In genomic region chr18:31992836-31993575, GRCh38 we compare ENCODE assay signal across 25 cellular contexts. TPM values are rescaled to one million over a fixed set of nuclear protein-coding genes. Genes with fewer than 3 reads are reported as not detected.
DNase-seq lines count a peak whose midpoint lies in the region; ATAC-seq, FAIRE-seq and TF ChIP-seq lines count a peak whose summit lies in the region.
"Had no signal": no experiment of that assay in that cellular context is flagged by ENCODE, and none has a peak within 500 bp of the region (broad histone marks: within the 10 kb centered on the region; RNA-seq: fewer than 3 reads in every experiment).

No MANE protein-coding gene starts in this region.

- H4K91ac ChIP-seq in H1 (replicated peaks; ENCODE audit: insufficient read length, low read length) (no peak overlapping the region), trophoblast cell (ENCODE audit: low read depth, low read length) (no peak overlapping the region)

- H3K4ac ChIP-seq in H1 (replicated peaks; ENCODE audit: insufficient read length, low read depth, low read length) (no peak overlapping the region), trophoblast cell (ENCODE audit: low read depth, low read length) (no peak overlapping the region)

- intact Hi-C loops in right cardiac atrium (cut with DNase I): no loop called here

- no peak overlapping the region for H3K56ac ChIP-seq in H1 (replicated peaks; ENCODE audit: insufficient read length, low read depth, low read length)

- TF ChIP-seq EP300 in H1 (IDR thresholded peaks at IDR 0.05; ENCODE audit: borderline replicate concordance in 1 of 2, low read depth in 2 of 2, low read length in 2 of 2): no peak

- H3K4me2 ChIP-seq in H1 (ENCODE audit: insufficient read depth in 1 of 2, low read depth in 2 of 2, low read length in 2 of 2): no peak overlapping the region
- peak overlapping the region; percentile 24 for H3K4me2 ChIP-seq in trophoblast cell (ENCODE audit: low read length)

- H3K23ac ChIP-seq in H1 (ENCODE audit: insufficient read length) (no peak overlapping the region), trophoblast cell (ENCODE audit: low read length) (no peak overlapping the region)

- H2BK20ac ChIP-seq in H1 (ENCODE audit: low read length): peak overlapping the region; percentile 90; the same call in 1 of the 2 replicates

- H3K79me1 ChIP-seq in H1 (ENCODE audit: low read depth, low read length): no peaks in the 10 kb centered on the region
- peaks cover 1% of the 10 kb centered on the region for H3K79me1 ChIP-seq in trophoblast cell (ENCODE audit: low read length)

- H3K79me2 ChIP-seq in H1 (ENCODE audit: control insufficient read depth in 1 of 2, insufficient read depth in 2 of 2, low read length in 2 of 2): no peaks in the 10 kb centered on the region
- no peaks in the 10 kb centered on the region for H3K79me2 ChIP-seq in trophoblast cell (ENCODE audit: control insufficient read depth, insufficient read depth, low read length, poor library complexity)
- H3K79me2 ChIP-seq: parathyroid adenoma had no signal

- no peak overlapping the region for H4K12ac ChIP-seq in trophoblast cell (ENCODE audit: low read depth, low read length)

- POLR2A ChIA-PET in H1 (lab: Charles Lee; ENCODE audit: partially characterized antibody): no interaction called here

- no peaks in the 10 kb centered on the region for H3K36me3 Mint-ChIP-seq in stimulated activated memory B cell treated with anti-CD40 and anti-IgM and Interleukin-4, amounts not matched to agents 10 μg/mL and 1 μg/mL and 100 μg/mL, for 72 hours
- H3K36me3 Mint-ChIP-seq: activated CD4-positive, alpha-beta memory T cell treated with anti-CD3 and anti-CD28 coated beads for 36 hours; natural killer cell treated with Interleukin-12 subunit alpha and Interleukin-12 subunit beta and Interleukin-15 and Interleukin-18, amount 100 ng/mL, for 72 hours had no signal

- 71% methylated on average over 11 of the region's 11 CpGs; no CpG with 5 or more reads in 1 of the 2 experiments for WGBS in H1 (ENCODE audit: extremely low coverage in 1 of 2, insufficient coverage in 1 of 2, insufficient read length in 1 of 2, insufficient replicate concordance in 2 of 2, low coverage in 1 of 2, low lambda C conversion rate in 2 of 2, missing lambda C conversion rate in 1 of 2), 2 experiments
- 28% methylated on average over 11 of the region's 11 CpGs for WGBS in right cardiac atrium
- WGBS in trophoblast cell (ENCODE audit: extremely low coverage, insufficient coverage, insufficient read length): no CpG with 5 or more reads among the region's 11 CpGs

- H3K18ac ChIP-seq in H1 (ENCODE audit: extremely low read depth, low read length): no peak overlapping the region; the same call in 1 of the 2 replicates
- H3K18ac ChIP-seq in trophoblast cell (ENCODE audit: low read length): no peak overlapping the region

- no peak for FAIRE-seq in H1 (lab: Jason Lieb, UNC)
- FAIRE-seq: frontal cortex, urothelium cell line had no signal

- H4K5ac ChIP-seq in H1 (ENCODE audit: insufficient read length, low read depth, low read length): no peak overlapping the region

- peaks cover 7% of the 10 kb centered on the region for H3K4me1 Mint-ChIP-seq in stimulated activated memory B cell treated with anti-CD40 and anti-IgM and Interleukin-4, amounts not matched to agents 10 μg/mL and 1 μg/mL and 100 μg/mL, for 72 hours

- no peak overlapping the region for H2BK15ac ChIP-seq in H1 (ENCODE audit: low read length)

- H3K14ac ChIP-seq in H1 (ENCODE audit: insufficient read length) (no peak overlapping the region), trophoblast cell (ENCODE audit: low read length) (no peak overlapping the region)

- H2BK12ac ChIP-seq in H1 (ENCODE audit: low read depth, low read length) (0 out of 2 replicates have a peak overlapping the region, but pooled peaks have one; percentile 79), trophoblast cell (ENCODE audit: low read length) (no peak overlapping the region)

- H2AK5ac ChIP-seq in H1 (ENCODE audit: low read depth, low read length): 0 out of 2 replicates have a peak overlapping the region, but pooled peaks have one; percentile 39
- H2AK5ac ChIP-seq in trophoblast cell (ENCODE audit: low read length): no peak overlapping the region

- H4K8ac ChIP-seq in H1 (ENCODE audit: extremely low read depth, insufficient read depth, low read length): no peak overlapping the region
- no peak overlapping the region for H4K8ac ChIP-seq in trophoblast cell (ENCODE audit: low read depth, low read length)

- DNase-seq in H7 (peak; percentile 27), H1 (ENCODE audit: low read depth in 1 of 2, low spot score in 2 of 2) (peak; percentile 15 to 47), right cardiac atrium (no peak), trophoblast cell (peak; percentile 39 to 68), 8988T (no peak), WERI-Rb-1 (no peak), cerebellar cortex (ENCODE audit: low spot score) (no peak)
- DNase-seq: activated CD4-positive, alpha-beta memory T cell treated with anti-CD3 and anti-CD28 coated beads for 36 hours; activated CD4-positive, CD25-positive, alpha-beta regulatory T cell; activated gamma-delta T cell treated with Interleukin-2 at 50 U/mL for 16 hours; activated T-cell treated with anti-CD3 and anti-CD28 coated beads for 4 hours; CD4-positive, alpha-beta T cell; cerebellar nuclear complex; erythroblast; Karpas-422; left colon; NCI-H187; NCI-H526 treated with DMSO at 0.1 percent for 48 hours; sigmoid colon; T1000 had no signal

- no peak overlapping the region; a peak in 1 of 7 replicates for H3K9ac ChIP-seq in H1 (replicated peaks in 1 of 4; ENCODE audit: extremely low read depth in 1 of 4, low read depth in 3 of 4, low read length in 3 of 4)
- H3K9ac ChIP-seq in trophoblast cell (ENCODE audit: low read length): no peak overlapping the region
- H3K9ac ChIP-seq: parathyroid adenoma had no signal

- peak overlapping the region; percentile 11 for H2AFZ ChIP-seq in H1 (ENCODE audit: low read length)
- no peak overlapping the region for H2AFZ ChIP-seq in trophoblast cell (ENCODE audit: insufficient read depth, low read length, poor library complexity)
- H2AFZ ChIP-seq: parathyroid adenoma had no signal

- H3K27me3 Mint-ChIP-seq in stimulated activated memory B cell treated with anti-CD40 and anti-IgM and Interleukin-4, amounts not matched to agents 10 μg/mL and 1 μg/mL and 100 μg/mL, for 72 hours: no peaks in the 10 kb centered on the region
- H3K27me3 Mint-ChIP-seq: activated CD4-positive, alpha-beta memory T cell treated with anti-CD3 and anti-CD28 coated beads for 36 hours; CD4-positive, alpha-beta T cell; natural killer cell treated with Interleukin-12 subunit alpha and Interleukin-12 subunit beta and Interleukin-15 and Interleukin-18, amount 100 ng/mL, for 72 hours had no signal

- H2BK5ac ChIP-seq in H1 (ENCODE audit: low read depth, low read length) (0 out of 2 replicates have a peak overlapping the region, but pooled peaks have one; percentile 26), trophoblast cell (ENCODE audit: low read depth, low read length, poor library complexity) (no peak overlapping the region)

- H3K4me1 ChIP-seq in H1 (replicated peaks in 1 of 4; ENCODE audit: control insufficient read depth in 3 of 4, insufficient read depth in 4 of 4, low read length in 3 of 4): peaks cover 0 to 4% (median 2%) of the 10 kb centered on the region in 4 experiments; a peak in 2 of 7 replicates
- H3K4me1 ChIP-seq in right cardiac atrium (ENCODE audit: control insufficient read depth, insufficient read depth, low read length): peaks cover 8% of the 10 kb centered on the region
- peaks cover 8 to 14% of the 10 kb centered on the region in 2 experiments for H3K4me1 ChIP-seq in trophoblast cell (ENCODE audit: control insufficient read depth in 1 of 2, insufficient read depth in 2 of 2, low read length in 2 of 2)
- H3K4me1 ChIP-seq: parathyroid adenoma had no signal

- no peak for TF ChIP-seq POLR2A in H1 (IDR thresholded peaks at IDR 0.05; ENCODE audit: control extremely low read depth in 1 of 2, low read depth in 2 of 2, low read length in 2 of 2)

- TF ChIP-seq CTCF in H1 (IDR thresholded peaks at IDR 0.05; ENCODE audit: control extremely low read depth in 1 of 3, insufficient read depth in 1 of 3, low read depth in 1 of 3, low read length in 3 of 3): no peak
- TF ChIP-seq CTCF in WERI-Rb-1 (IDR thresholded peaks at IDR 0.05; ENCODE audit: low read depth, low read length): no peak

- CTCF ChIA-PET in H1 (lab: Charles Lee; ENCODE audit: partially characterized antibody): interaction anchor here (0.6 to 1.7 kb wide), 2 partner anchors 16 to 77 kb away, joined by 4 to 5 read pairs; no protein-coding TSS in a partner anchor

- H3K4me3 ChIP-seq in H7 (ENCODE audit: insufficient read depth, low read depth, low read length): no peak overlapping the region
- H3K4me3 ChIP-seq in H1 (ENCODE audit: extremely low read depth in 1 of 4, insufficient read depth in 2 of 4, low read depth in 3 of 4, low read length in 4 of 4): no peak overlapping the region
- H3K4me3 ChIP-seq in right cardiac atrium (ENCODE audit: low read length): no peak overlapping the region
- H3K4me3 ChIP-seq in trophoblast cell (ENCODE audit: low read depth, low read length): peak overlapping the region; percentile 10
- no peak overlapping the region for H3K4me3 ChIP-seq in WERI-Rb-1 (ENCODE audit: low read depth, low read length)
- H3K4me3 ChIP-seq: sigmoid colon had no signal

- no peak overlapping the region for H3K4me3 Mint-ChIP-seq in stimulated activated memory B cell treated with anti-CD40 and anti-IgM and Interleukin-4, amounts not matched to agents 10 μg/mL and 1 μg/mL and 100 μg/mL, for 72 hours
- H3K4me3 Mint-ChIP-seq: activated CD4-positive, alpha-beta memory T cell treated with anti-CD3 and anti-CD28 coated beads for 36 hours; CD4-positive, alpha-beta T cell; natural killer cell treated with Interleukin-12 subunit alpha and Interleukin-12 subunit beta and Interleukin-15 and Interleukin-18, amount 100 ng/mL, for 72 hours had no signal

- TF ChIP-seq RAD21 in H1 (IDR thresholded peaks at IDR 0.05 in 1 of 2, conservative IDR thresholded peaks at IDR 0.05 in 1 of 2; ENCODE audit: low read depth in 2 of 2, low read length in 2 of 2): no peak

- no peaks in the 10 kb centered on the region for H3K27me3 ChIP-seq in H7 (ENCODE audit: control insufficient read depth, insufficient read depth, low read length)
- no peaks in the 10 kb centered on the region for H3K27me3 ChIP-seq in H1 (replicated peaks in 1 of 4; ENCODE audit: control insufficient read depth in 3 of 4, extremely low read depth in 1 of 4, insufficient read depth in 3 of 4, low read length in 3 of 4)
- no peaks in the 10 kb centered on the region for H3K27me3 ChIP-seq in right cardiac atrium (ENCODE audit: control insufficient read depth, insufficient read depth)
- no peaks in the 10 kb centered on the region for H3K27me3 ChIP-seq in trophoblast cell (ENCODE audit: insufficient read depth, low read length)
- H3K27me3 ChIP-seq in WERI-Rb-1 (ENCODE audit: insufficient read depth, low read depth, severe bottlenecking): no peaks in the 10 kb centered on the region
- H3K27me3 ChIP-seq: sigmoid colon had no signal

- H3K36me3 ChIP-seq in H7 (replicated peaks; ENCODE audit: control insufficient read depth, insufficient read depth, low read length) (no peaks in the 10 kb centered on the region), H1 (ENCODE audit: control insufficient read depth in 2 of 4, insufficient read depth in 4 of 4, low read length in 3 of 4) (no peaks in the 10 kb centered on the region), trophoblast cell (ENCODE audit: control insufficient read depth in 1 of 2, insufficient read depth in 2 of 2, low read length in 2 of 2) (no peaks in the 10 kb centered on the region), WERI-Rb-1 (no peaks in the 10 kb centered on the region)
- H3K36me3 ChIP-seq: sigmoid colon had no signal

- no peak overlapping the region for H3K27ac Mint-ChIP-seq in stimulated activated memory B cell treated with anti-CD40 and anti-IgM and Interleukin-4, amounts not matched to agents 10 μg/mL and 1 μg/mL and 100 μg/mL, for 72 hours
- H3K27ac Mint-ChIP-seq: activated CD4-positive, alpha-beta memory T cell treated with anti-CD3 and anti-CD28 coated beads for 36 hours; CD4-positive, alpha-beta T cell; natural killer cell treated with Interleukin-12 subunit alpha and Interleukin-12 subunit beta and Interleukin-15 and Interleukin-18, amount 100 ng/mL, for 72 hours had no signal

- H3K27ac ChIP-seq in H1 (ENCODE audit: low read depth, low read length): no peak overlapping the region
- H3K27ac ChIP-seq in right cardiac atrium (ENCODE audit: low read length): peak overlapping the region; percentile 0
- peak overlapping the region; percentile 11 for H3K27ac ChIP-seq in trophoblast cell (ENCODE audit: low read depth, low read length)
- no peak overlapping the region for H3K27ac ChIP-seq in WERI-Rb-1
- H3K27ac ChIP-seq: parathyroid adenoma, sigmoid colon had no signal

- no peaks in the 10 kb centered on the region for H3K9me3 Mint-ChIP-seq in stimulated activated memory B cell treated with anti-CD40 and anti-IgM and Interleukin-4, amounts not matched to agents 10 μg/mL and 1 μg/mL and 100 μg/mL, for 72 hours
- H3K9me3 Mint-ChIP-seq: activated CD4-positive, alpha-beta memory T cell treated with anti-CD3 and anti-CD28 coated beads for 36 hours; CD4-positive, alpha-beta T cell; natural killer cell treated with Interleukin-12 subunit alpha and Interleukin-12 subunit beta and Interleukin-15 and Interleukin-18, amount 100 ng/mL, for 72 hours had no signal

- H4K20me1 ChIP-seq in H1 (replicated peaks in 1 of 2; ENCODE audit: control insufficient read depth in 1 of 2, insufficient read depth in 2 of 2, low read length in 2 of 2): no peaks in the 10 kb centered on the region

- no peak overlapping the region for H2BK120ac ChIP-seq in H1 (replicated peaks; ENCODE audit: low read depth, low read length)
- no peak overlapping the region for H2BK120ac ChIP-seq in trophoblast cell (ENCODE audit: insufficient read depth, low read length, poor library complexity)

- no peaks in the 10 kb centered on the region for H3K23me2 ChIP-seq in H1 (ENCODE audit: low read depth, low read length)

- H3K9me3 ChIP-seq in H1 (ENCODE audit: insufficient read depth in 2 of 2, low read depth in 1 of 2, low read length in 1 of 2) (no peaks in the 10 kb centered on the region), right cardiac atrium (ENCODE audit: control insufficient read depth, low read length) (no peaks in the 10 kb centered on the region), trophoblast cell (ENCODE audit: insufficient read depth, low read depth, low read length) (peaks cover 1% of the 10 kb centered on the region), WERI-Rb-1 (ENCODE audit: severe bottlenecking) (no peaks in the 10 kb centered on the region)
- H3K9me3 ChIP-seq: sigmoid colon had no signal

- peak; percentile 59 to 89 for ATAC-seq in right cardiac atrium
- ATAC-seq in stimulated activated memory B cell treated with anti-CD40 and anti-IgM and Interleukin-4, amounts not matched to agents 10 μg/mL and 1 μg/mL and 100 μg/mL, for 72 hours: no peak
- ATAC-seq: left colon; natural killer cell treated with Interleukin-12 subunit alpha and Interleukin-12 subunit beta and Interleukin-15 and Interleukin-18, amount 100 ng/mL, for 72 hours had no signal

RNA-seq across cellular contexts. Expression of gene RNF125, which starts 25.6 kb away (rescaled TPM):
- total RNA-seq in H7 (2014; rRNA removed; shearing (Covaris generic)): 12.1 and 19.7 TPM in 2 replicates
- total RNA-seq in H1 (2021; fragmentation: NEBNext Ultra II Directional; extraction: Animal tissue kit (Norgen Biotek cat#: 25700)): 14.3 and 15.2 TPM in 2 replicates
- 10.5 and 14.3 TPM in 2 replicates for polyA plus RNA-seq in H1 (2011; rRNA removed)
- 12.0 TPM for polyA plus RNA-seq in H1 (2011; cell fraction: cytosol; rRNA removed)
- polyA plus RNA-seq in H1 (2011; cell fraction: nucleus; rRNA removed): 6.1 TPM
- polyA plus RNA-seq in H1 (2012, experiment 1 of 2): 6.3 to 8.7 TPM (median 7.5 TPM) in 4 replicates
- polyA plus RNA-seq in H1 (2012, experiment 2 of 2): 4.7 TPM
- 10.0 TPM for polyA plus RNA-seq in H1 (2013, experiment 1 of 2)
- polyA plus RNA-seq in H1 (2013, experiment 2 of 2): 10.1 TPM
- polyA minus RNA-seq in H1 (2011; rRNA and poly(A)+ RNA removed): 13.0 and 17.7 TPM in 2 replicates
- polyA minus RNA-seq in H1 (2011; cell fraction: cytosol; rRNA and poly(A)+ RNA removed): 5.4 TPM
- polyA minus RNA-seq in H1 (2011; cell fraction: nucleus; rRNA and poly(A)+ RNA removed): 9.2 TPM
- total RNA-seq in right cardiac atrium: 1 to 10 TPM; 1.1 to 2.4 (median 1.9) TPM
- polyA plus RNA-seq in right cardiac atrium: 2.7 TPM
- polyA plus RNA-seq in trophoblast cell (2013): 0.23 and 0.36 TPM in 2 replicates

RNA-seq across cellular contexts. Expression of gene TRAPPC8, which starts 50.1 kb away (rescaled TPM):
- total RNA-seq in H7 (2014; rRNA removed; shearing (Covaris generic)): 54.6 and 60.0 TPM in 2 replicates
- total RNA-seq in H1 (2021; fragmentation: NEBNext Ultra II Directional; extraction: Animal tissue kit (Norgen Biotek cat#: 25700)): 43.6 and 49.9 TPM in 2 replicates
- polyA plus RNA-seq in H1 (2011; rRNA removed) (28.9 and 56.5 TPM in 2 replicates), right cardiac atrium (18.6 TPM)
- polyA plus RNA-seq in H1 (2011; cell fraction: cytosol; rRNA removed): 50.4 TPM
- 56.8 TPM for polyA plus RNA-seq in H1 (2011; cell fraction: nucleus; rRNA removed)
- 20.5 to 36.5 TPM (median 21.0 TPM) in 4 replicates for polyA plus RNA-seq in H1 (2012, experiment 1 of 2)
- 2.3 TPM for polyA plus RNA-seq in H1 (2012, experiment 2 of 2)
- 24.7 TPM for polyA plus RNA-seq in H1 (2013, experiment 1 of 2)
- 26.8 TPM for polyA plus RNA-seq in H1 (2013, experiment 2 of 2)
- 134 and 197 TPM in 2 replicates for polyA minus RNA-seq in H1 (2011; rRNA and poly(A)+ RNA removed)
- 31.2 TPM for polyA minus RNA-seq in H1 (2011; cell fraction: cytosol; rRNA and poly(A)+ RNA removed)
- polyA minus RNA-seq in H1 (2011; cell fraction: nucleus; rRNA and poly(A)+ RNA removed): 71.4 TPM
- 10 to 100 TPM; 30.3 to 33.6 (median 32.0) TPM for total RNA-seq in right cardiac atrium
- 29.6 and 30.8 TPM in 2 replicates for polyA plus RNA-seq in trophoblast cell (2013)

Comparison
In these comparisons a context has a peak if more than half of its experiments do, and no peak if none do; other contexts are left out.
1. DNase-seq: peak in H7 (single experiment), H1 (2 of 2) and trophoblast cell (2 of 2); none in right cardiac atrium (0 of 3), 8988T (single experiment), WERI-Rb-1 (single experiment) and cerebellar cortex (single experiment).
2. H3K27ac ChIP-seq: peak in right cardiac atrium (single experiment) and trophoblast cell (single experiment); none in H1 (single experiment) and WERI-Rb-1 (single experiment).